In genomic region chr5:140227046-140227445, GRCh38 we compare ENCODE assay signal across 21 cellular contexts. TPM values are rescaled to one million over a fixed set of nuclear protein-coding genes. Genes with fewer than 3 reads are reported as not detected.
DNase-seq lines count a peak whose midpoint lies in the region; ATAC-seq, FAIRE-seq and TF ChIP-seq lines count a peak whose summit lies in the region.
"Had no signal": no experiment of that assay in that cellular context is flagged by ENCODE, and none has a peak within 500 bp of the region (broad histone marks: within the 10 kb centered on the region; RNA-seq: fewer than 3 reads in every experiment).

No MANE protein-coding gene starts in this region.

- H3K4me3 Mint-ChIP-seq in astrocyte (ENCODE audit: unreplicated experiment) = no peak overlapping the region
- H3K4me3 Mint-ChIP-seq: activated CD8-positive, alpha-beta memory T cell treated with anti-CD3 and anti-CD28 coated beads, Interleukin-2, amount 10 ng/mL, durations not matched to agents 7 days and 5 days; activated naive CD4-positive, alpha-beta T cell treated with anti-CD3 and anti-CD28 coated beads, Interleukin-2, amount 10 ng/mL, durations not matched to agents 7 days and 5 days; activated T-cell treated with anti-CD3 and anti-CD28 coated beads, Interleukin-2, amount 50 U/mL, for 72 hours; stimulated activated effector memory CD8-positive, alpha-beta T cell treated with anti-CD3 and anti-CD28 coated beads, Interleukin-12 subunit alpha, Interleukin-12 subunit beta, amount 100 ng/mL, for 72 hours; T-helper 1 cell treated with Interleukin-12 subunit alpha and Interleukin-12 subunit beta and Interleukin-4 antibody, amounts not matched to agents 30 μg/mL and 1 μg/mL, for 36 hours had no signal

- peaks cover 15% of the 10 kb centered on the region for H3K4me1 Mint-ChIP-seq in astrocyte (ENCODE audit: low read depth, unreplicated experiment)

- no peaks in the 10 kb centered on the region for H4K20me1 ChIP-seq in astrocyte (ENCODE audit: insufficient read depth, low read length)

- intact Hi-C loops in mucosa of descending colon (cut with DNase I, micrococcal nuclease) = no loop called here

- FAIRE-seq in astrocyte (lab: Jason Lieb, UNC) = no peak
- FAIRE-seq: endometrium had no signal

- no peak overlapping the region for H3K9ac ChIP-seq in astrocyte (ENCODE audit: low read length)
- no peak overlapping the region for H3K9ac ChIP-seq in mucosa of rectum (ENCODE audit: low read depth in 1 of 2, low read length in 2 of 2)

- H3K9me3 ChIP-seq in astrocyte (ENCODE audit: insufficient read depth, low read depth, low read length) (no peaks in the 10 kb centered on the region), mucosa of rectum (ENCODE audit: control insufficient read depth in 2 of 2, low read length in 2 of 2) (no peaks in the 10 kb centered on the region), mucosa of descending colon (no peaks in the 10 kb centered on the region)
- H3K9me3 ChIP-seq: suprapubic skin had no signal

- peak overlapping the region; percentile 2 for H3K27ac Mint-ChIP-seq in astrocyte (ENCODE audit: unreplicated experiment)
- H3K27ac Mint-ChIP-seq: activated CD8-positive, alpha-beta memory T cell treated with anti-CD3 and anti-CD28 coated beads, Interleukin-2, amount 10 ng/mL, durations not matched to agents 7 days and 5 days; activated naive CD4-positive, alpha-beta T cell treated with anti-CD3 and anti-CD28 coated beads, Interleukin-2, amount 10 ng/mL, durations not matched to agents 7 days and 5 days; activated T-cell treated with anti-CD3 and anti-CD28 coated beads, Interleukin-2, amount 50 U/mL, for 72 hours; stimulated activated effector memory CD8-positive, alpha-beta T cell treated with anti-CD3 and anti-CD28 coated beads, Interleukin-12 subunit alpha, Interleukin-12 subunit beta, amount 100 ng/mL, for 72 hours; T-helper 1 cell treated with Interleukin-12 subunit alpha and Interleukin-12 subunit beta and Interleukin-4 antibody, amounts not matched to agents 30 μg/mL and 1 μg/mL, for 36 hours had no signal

- H3K4me3 ChIP-seq in AG09309 (ENCODE audit: control insufficient read depth, low read depth, low read length) = no peak overlapping the region
- H3K4me3 ChIP-seq in astrocyte (ENCODE audit: insufficient read depth, low read depth, low read length) = no peak overlapping the region
- H3K4me3 ChIP-seq in mucosa of rectum (ENCODE audit: low read length in 2 of 2) = no peak overlapping the region
- no peak overlapping the region for H3K4me3 ChIP-seq in mucosa of descending colon
- H3K4me3 ChIP-seq: SK-N-MC, suprapubic skin had no signal

- H3K27me3 ChIP-seq in astrocyte (ENCODE audit: insufficient read depth, low read length) (no peaks in the 10 kb centered on the region), mucosa of rectum (ENCODE audit: control insufficient read depth in 2 of 2, insufficient read depth in 2 of 2, low read length in 2 of 2) (no peaks in the 10 kb centered on the region)
- H3K27me3 ChIP-seq: suprapubic skin had no signal

- no peaks in the 10 kb centered on the region for H3K9me3 Mint-ChIP-seq in astrocyte (ENCODE audit: unreplicated experiment)
- H3K9me3 Mint-ChIP-seq: activated naive CD4-positive, alpha-beta T cell treated with anti-CD3 and anti-CD28 coated beads, Interleukin-2, amount 10 ng/mL, durations not matched to agents 7 days and 5 days; activated T-cell treated with anti-CD3 and anti-CD28 coated beads, Interleukin-2, amount 50 U/mL, for 72 hours; stimulated activated effector memory CD8-positive, alpha-beta T cell treated with anti-CD3 and anti-CD28 coated beads, Interleukin-12 subunit alpha, Interleukin-12 subunit beta, amount 100 ng/mL, for 72 hours; T-helper 1 cell treated with Interleukin-12 subunit alpha and Interleukin-12 subunit beta and Interleukin-4 antibody, amounts not matched to agents 30 μg/mL and 1 μg/mL, for 36 hours had no signal

- H3K27me3 Mint-ChIP-seq in astrocyte (ENCODE audit: low read depth, unreplicated experiment) = no peaks in the 10 kb centered on the region
- H3K27me3 Mint-ChIP-seq: activated CD8-positive, alpha-beta memory T cell treated with anti-CD3 and anti-CD28 coated beads, Interleukin-2, amount 10 ng/mL, durations not matched to agents 7 days and 5 days had no signal

- in situ Hi-C loops in GM13976 (cut with MboI; ENCODE audit: low sequenced_read_pairs, unreplicated experiment) = loop anchor here (25.0 kb wide), 1 partner anchor 485 kb away; the partner anchor contains the start of gene ZMAT2

- DNase-seq in AG09309 (ENCODE audit: low read depth) (no peak), GM13976 (ENCODE audit: low spot score) (no peak), astrocyte (ENCODE audit: low read depth) (no peak), mucosa of descending colon (no peak), NK-92 (lab: John Stamatoyannopoulos, UW; ENCODE audit: unreplicated experiment) (no peak)
- no peak for DNase-seq in activated CD8-positive, alpha-beta memory T cell treated with anti-CD3 and anti-CD28 coated beads for 24 hours
- DNase-seq: activated CD4-positive, alpha-beta T cell treated with anti-CD3 and anti-CD28 coated beads for 48 hours; activated CD8-positive, alpha-beta memory T cell treated with anti-CD3 and anti-CD28 coated beads, Interleukin-2, amount 10 ng/mL, durations not matched to agents 7 days and 5 days; activated naive CD4-positive, alpha-beta T cell treated with anti-CD3 and anti-CD28 coated beads, Interleukin-2, amount 10 ng/mL, durations not matched to agents 7 days and 5 days; activated T-cell treated with anti-CD3 and anti-CD28 coated beads, Interleukin-2, amount 50 U/mL, for 72 hours; amniotic stem cell; C1 segment of cervical spinal cord; H7; NCI-H187 treated with DMSO at 0.1 percent for 48 hours had no signal

- ATAC-seq in mucosa of descending colon (no peak), HG02970 (IDR thresholded peaks at IDR 0.05; ENCODE audit: low FRiP score, unreplicated experiment) (no peak)
- ATAC-seq: activated CD8-positive, alpha-beta memory T cell treated with anti-CD3 and anti-CD28 coated beads, Interleukin-2, amount 10 ng/mL, durations not matched to agents 7 days and 5 days; stimulated activated effector memory CD8-positive, alpha-beta T cell treated with anti-CD3 and anti-CD28 coated beads, Interleukin-12 subunit alpha, Interleukin-12 subunit beta, amount 100 ng/mL, for 72 hours had no signal

- H3K36me3 ChIP-seq in astrocyte (ENCODE audit: insufficient read depth, low read length) = no peaks in the 10 kb centered on the region
- peaks cover 0 to 4% of the 10 kb centered on the region in 2 donors for H3K36me3 ChIP-seq in mucosa of rectum (ENCODE audit: control insufficient read depth in 2 of 2, insufficient read depth in 2 of 2, low read length in 2 of 2)
- H3K36me3 ChIP-seq in mucosa of descending colon (ENCODE audit: low read depth) = no peaks in the 10 kb centered on the region

- H3K27ac ChIP-seq in astrocyte (ENCODE audit: low read depth, low read length) (no peak overlapping the region), mucosa of rectum (ENCODE audit: low read depth in 2 of 2, low read length in 2 of 2) (peak overlapping the region; percentile 89 to 91)
- H3K27ac ChIP-seq: SK-N-MC, suprapubic skin had no signal

- H3K4me1 ChIP-seq in astrocyte (ENCODE audit: insufficient read depth, low read length) (peaks cover 14% of the 10 kb centered on the region), mucosa of rectum (ENCODE audit: control insufficient read depth in 2 of 2, insufficient read depth in 2 of 2, low read length in 2 of 2) (peaks cover 27 to 46% of the 10 kb centered on the region in 2 donors), mucosa of descending colon (ENCODE audit: low read depth) (peaks cover 20% of the 10 kb centered on the region)
- H3K4me1 ChIP-seq: suprapubic skin had no signal

- peaks cover 15% of the 10 kb centered on the region for H3K36me3 Mint-ChIP-seq in astrocyte (ENCODE audit: low read depth, unreplicated experiment)
- H3K36me3 Mint-ChIP-seq: activated CD8-positive, alpha-beta memory T cell treated with anti-CD3 and anti-CD28 coated beads, Interleukin-2, amount 10 ng/mL, durations not matched to agents 7 days and 5 days; activated naive CD4-positive, alpha-beta T cell treated with anti-CD3 and anti-CD28 coated beads, Interleukin-2, amount 10 ng/mL, durations not matched to agents 7 days and 5 days; stimulated activated effector memory CD8-positive, alpha-beta T cell treated with anti-CD3 and anti-CD28 coated beads, Interleukin-12 subunit alpha, Interleukin-12 subunit beta, amount 100 ng/mL, for 72 hours had no signal

- no peak overlapping the region for H3K4me2 ChIP-seq in astrocyte (ENCODE audit: low read length)

- H2AFZ ChIP-seq in astrocyte (ENCODE audit: low read depth, low read length) = no peak overlapping the region

- no peaks in the 10 kb centered on the region for H3K79me2 ChIP-seq in astrocyte (ENCODE audit: insufficient read depth, low read length)

- TF ChIP-seq CTCF in AG09309 (IDR thresholded peaks at IDR 0.05; ENCODE audit: control insufficient read depth, insufficient read depth, low read depth, low read length, missing control alignments) = peak; percentile 11
- TF ChIP-seq CTCF in GM13976 (IDR thresholded peaks at IDR 0.05; ENCODE audit: borderline replicate concordance, control extremely low read depth, extremely low read depth, insufficient read depth, missing control alignments) = peak; percentile 41
- no peak for TF ChIP-seq CTCF in astrocyte (IDR thresholded peaks at IDR 0.05; ENCODE audit: insufficient read depth, low read depth, low read length)
- TF ChIP-seq CTCF in mucosa of descending colon (IDR thresholded peaks at IDR 0.05) = no peak

RNA-seq across cellular contexts. Expression of gene CYSTM1, which starts 52.1 kb away (rescaled TPM):
- total RNA-seq in astrocyte (35.2 and 46.3 TPM in 2 replicates), mucosa of descending colon (100 to 1,000 TPM in 2 of 3 donors, 10 to 100 TPM in 1; 76.3 to 175 (median 136) TPM)

Comparison
In these comparisons a context has a peak if more than half of its experiments do, and no peak if none do; other contexts are left out.
1. CTCF ChIP-seq: peak in AG09309 (single experiment) and GM13976 (single experiment); none in astrocyte (single experiment) and mucosa of descending colon (single experiment).